In genomic region chr12:132949936-132950837, GRCh38 we compare ENCODE assay signal across 2 cellular contexts.
TF ChIP-seq lines count a peak whose summit lies in the region.

No MANE protein-coding gene starts in this region.

TF ChIP-seq in HepG2, 621 proteins besides CTCF, POLR2A, EP300 and RAD21:
- TF ChIP-seq RFX1 (IDR thresholded peaks at IDR 0.05): no peak
- TF ChIP-seq NBN (conservative IDR thresholded peaks at IDR 0.05): 0 out of 2 replicates have a peak, but pooled peaks have one; percentile 79
- TF ChIP-seq, protein P1, sequence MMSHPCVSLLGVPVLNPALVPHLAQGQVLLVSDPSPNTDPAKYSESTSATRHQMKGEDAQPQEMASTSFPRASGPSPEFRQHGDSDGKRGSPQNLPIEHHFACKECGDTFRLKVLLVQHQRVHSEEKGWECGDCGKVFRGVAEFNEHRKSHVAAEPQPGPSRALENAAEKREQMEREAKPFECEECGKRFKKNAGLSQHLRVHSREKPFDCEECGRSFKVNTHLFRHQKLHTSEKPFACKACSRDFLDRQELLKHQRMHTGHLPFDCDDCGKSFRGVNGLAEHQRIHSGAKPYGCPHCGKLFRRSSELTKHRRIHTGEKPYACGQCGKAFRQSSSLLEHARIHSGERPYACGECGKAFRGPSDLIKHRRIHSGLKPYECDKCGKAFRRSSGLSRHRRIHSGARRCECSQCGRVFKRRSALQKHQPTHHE (CRISPR knock-in tag; IDR thresholded peaks at IDR 0.05; ENCODE audit: borderline replicate concordance): no peak
- TF ChIP-seq IKZF1 (IDR thresholded peaks at IDR 0.05): 0 out of 2 replicates have a peak, but pooled peaks have one; percentile 54
- TF ChIP-seq ZNF782 (CRISPR knock-in tag; IDR thresholded peaks at IDR 0.05; ENCODE audit: borderline replicate concordance): no peak
- TF ChIP-seq LCORL (IDR thresholded peaks at IDR 0.05): 0 out of 2 replicates have a peak, but pooled peaks have one; percentile 12
- TF ChIP-seq LCORL (CRISPR knock-in tag; IDR thresholded peaks at IDR 0.05): no peak
- TF ChIP-seq SMAD1 (CRISPR knock-in tag; IDR thresholded peaks at IDR 0.05; ENCODE audit: borderline replicate concordance, low read depth): no peak
- no peak for TF ChIP-seq ZNF30 (CRISPR knock-in tag; IDR thresholded peaks at IDR 0.05)
- TF ChIP-seq ZNF350 (CRISPR knock-in tag; IDR thresholded peaks at IDR 0.05; ENCODE audit: borderline replicate concordance, low read depth): no peak
- TF ChIP-seq TBP (CRISPR knock-in tag; IDR thresholded peaks at IDR 0.05): no peak
- TF ChIP-seq ATM (IDR thresholded peaks at IDR 0.05; ENCODE audit: borderline replicate concordance): 0 out of 2 replicates have a peak, but pooled peaks have one; percentile 9
- no peak for TF ChIP-seq TBX2 (CRISPR knock-in tag; IDR thresholded peaks at IDR 0.05; ENCODE audit: borderline replicate concordance)
- no peak for TF ChIP-seq KLF6 (CRISPR knock-in tag; IDR thresholded peaks at IDR 0.05)
- TF ChIP-seq CERS6 (CRISPR knock-in tag; IDR thresholded peaks at IDR 0.05): no peak
- TF ChIP-seq HNRNPH1 (optimal IDR thresholded peaks at IDR 0.05; ENCODE audit: low read depth, low read length): no peak
- TF ChIP-seq SOX6 (IDR thresholded peaks at IDR 0.05): 0 out of 2 replicates have a peak, but pooled peaks have one; percentile 36
- no peak for TF ChIP-seq SOX6 (CRISPR knock-in tag; IDR thresholded peaks at IDR 0.05)
- no peak for TF ChIP-seq ZKSCAN1 (IDR thresholded peaks at IDR 0.05; ENCODE audit: low read length)
- TF ChIP-seq ZNF570 (CRISPR knock-in tag; IDR thresholded peaks at IDR 0.05; ENCODE audit: borderline replicate concordance): no peak

TF ChIP-seq in liver, 16 proteins besides CTCF, POLR2A, EP300 and RAD21:
- no peak for TF ChIP-seq GABPA (IDR thresholded peaks at IDR 0.05 in 1 of 2, conservative IDR thresholded peaks at IDR 0.05 in 1 of 2)
TF ChIP-seq in liver: peak in this region for 0.
